In genomic region chr1:36411674-36412648, GRCh38 we compare ENCODE assay signal across 9 cellular contexts. TPM values are rescaled to one million over a fixed set of nuclear protein-coding genes. Genes with fewer than 3 reads are reported as not detected.
DNase-seq lines count a peak whose midpoint lies in the region; ATAC-seq lines count a peak whose summit lies in the region.
"Had no signal": no experiment of that assay in that cellular context is flagged by ENCODE, and none has a peak within 500 bp of the region (broad histone marks: within the 10 kb centered on the region; RNA-seq: fewer than 3 reads in every experiment).

No MANE protein-coding gene starts in this region.

- no peak for ATAC-seq in HG02884 (IDR thresholded peaks at IDR 0.05; ENCODE audit: unreplicated experiment)
- ATAC-seq in HG02588 (IDR thresholded peaks at IDR 0.05; ENCODE audit: unreplicated experiment), result no peak
- ATAC-seq: Panc1 had no signal

- DNase-seq in activated T-cell treated with anti-CD3 and anti-CD28 coated beads for 48 hours (ENCODE audit: low read depth) (peak; percentile 30), SW480 (ENCODE audit: low spot score) (peak; percentile 32), cardiac septum (ENCODE audit: low spot score) (no peak)
- no peak for DNase-seq in activated T-cell treated with anti-CD3 and anti-CD28 coated beads, Interleukin-2, amount 50 U/mL, for 1 hour
- peak; percentile 14 for DNase-seq in effector CD4-positive, alpha-beta T cell
- DNase-seq in stimulated activated CD4-positive, alpha-beta T cell treated with anti-CD3 and anti-CD28 coated beads, TNF-alpha, amount 100 ng/mL, for 48 hours (ENCODE audit: low read depth in 3 of 3), result peak; percentile 40 to 42 (median 42)

- intact Hi-C loops in cardiac septum (cut with DNase I), result no loop called here

RNA-seq across cellular contexts. Expression of gene LSM10, which starts 14.3 kb away (rescaled TPM):
- total RNA-seq in cardiac septum, result 52.7 TPM

RNA-seq across cellular contexts. Expression of gene STK40, which starts 26.2 kb away (rescaled TPM):
- 75.5 TPM for total RNA-seq in cardiac septum

RNA-seq across cellular contexts. Expression of gene OSCP1, which starts 38.3 kb away (rescaled TPM):
- total RNA-seq in cardiac septum, result 3.4 TPM

RNA-seq across cellular contexts. Expression of gene MRPS15, which starts 52.2 kb away (rescaled TPM):
- 71.7 TPM for total RNA-seq in cardiac septum

Comparison
In these comparisons a context has a peak if more than half of its experiments do, and no peak if none do; other contexts are left out.
1. DNase-seq: peak in activated T-cell treated with anti-CD3 and anti-CD28 coated beads for 48 hours (single experiment), SW480 (single experiment), effector CD4-positive, alpha-beta T cell (single experiment) and stimulated activated CD4-positive, alpha-beta T cell treated with anti-CD3 and anti-CD28 coated beads, TNF-alpha, amount 100 ng/mL, for 48 hours (3 of 3); none in activated T-cell treated with anti-CD3 and anti-CD28 coated beads, Interleukin-2, amount 50 U/mL, for 1 hour (single experiment) and cardiac septum (single experiment).